In the genomic region with DNA sequence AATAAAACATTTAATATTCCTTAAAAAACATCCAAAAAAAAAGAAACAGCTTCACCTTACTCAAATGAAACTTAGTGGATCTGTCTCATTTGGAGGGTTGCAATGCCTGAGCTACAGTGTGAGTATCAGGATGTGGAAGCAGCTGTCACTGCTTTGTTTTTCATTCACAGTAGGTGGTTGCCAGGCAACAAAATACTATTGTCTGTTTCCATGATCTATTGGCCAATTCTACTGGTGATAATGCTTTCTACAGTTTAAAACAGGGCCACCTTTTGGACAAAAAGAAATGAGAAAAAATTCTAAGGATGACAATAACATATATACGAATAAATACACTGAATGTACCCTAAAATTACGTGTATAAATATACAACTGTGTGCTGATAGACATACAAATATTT, we compare ENCODE assay signal across 1 cellular context.
TF ChIP-seq lines count a peak whose summit lies in the region.

No MANE protein-coding gene starts in this region.

TF ChIP-seq in neural cell, 6 proteins besides CTCF, POLR2A, EP300 and RAD21 (continued from another document):
- TF ChIP-seq REST (IDR thresholded peaks at IDR 0.05; ENCODE audit: borderline replicate concordance), result no peak
- TF ChIP-seq POLR2AphosphoS5 (IDR thresholded peaks at IDR 0.05), result peak; percentile 78
- TF ChIP-seq MXI1 (conservative IDR thresholded peaks at IDR 0.05; ENCODE audit: poor library complexity, severe bottlenecking), result no peak
- TF ChIP-seq SMC3 (conservative IDR thresholded peaks at IDR 0.05; ENCODE audit: poor library complexity), result peak; percentile 53
- no peak for TF ChIP-seq TAF1 (IDR thresholded peaks at IDR 0.05; ENCODE audit: low read depth)
